Comparison of ENCODE assay signal across 22 cellular contexts in the genomic region with DNA sequence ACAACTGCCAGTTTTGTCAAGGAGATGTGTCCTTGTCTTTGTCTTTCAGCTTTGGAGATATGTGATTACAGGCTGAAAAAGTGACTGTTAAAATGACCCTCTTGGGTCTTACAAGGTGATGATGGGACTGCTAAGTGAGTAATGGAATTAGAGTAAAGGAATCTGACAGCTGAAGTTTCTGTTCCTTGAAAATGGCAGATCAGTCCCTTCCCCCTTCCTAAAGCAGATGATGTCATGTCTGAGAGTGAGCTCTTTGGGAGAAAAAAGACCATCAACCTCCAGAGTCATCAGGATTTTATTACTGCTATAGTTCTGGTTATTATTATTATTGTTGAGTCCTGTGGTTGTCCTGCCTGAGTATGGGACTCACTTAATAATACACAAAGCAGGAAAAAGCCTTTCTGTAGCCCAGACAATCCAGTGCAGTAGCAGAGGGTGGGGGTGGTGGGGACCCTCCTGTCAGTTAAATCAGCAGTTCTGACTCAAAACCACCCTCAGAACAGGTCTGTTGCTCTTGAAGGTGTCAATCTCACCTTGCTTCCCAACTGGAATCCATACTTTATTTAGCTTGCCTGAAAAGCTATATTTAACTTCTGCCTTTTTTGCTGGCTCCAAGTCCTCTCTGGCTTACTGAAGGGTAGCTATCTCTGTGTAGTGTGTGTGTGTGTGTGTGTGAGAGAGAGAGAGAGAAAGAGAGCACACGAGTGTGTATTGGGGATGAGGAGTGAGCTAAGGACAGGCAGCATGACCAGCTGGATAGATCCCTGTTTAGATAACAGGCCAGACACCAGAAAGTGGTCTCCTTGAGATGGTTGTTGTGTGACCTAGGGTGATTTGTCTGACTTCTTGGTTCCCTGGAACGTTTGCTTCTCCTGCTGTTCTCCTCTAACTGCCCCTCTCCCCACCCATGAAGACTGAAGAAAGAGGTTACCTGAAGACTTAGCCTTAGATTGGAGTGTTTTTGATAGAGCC. TPM values are rescaled to one million over a fixed set of nuclear protein-coding genes. Genes with fewer than 3 reads are reported as not detected.
DNase-seq lines count a peak whose midpoint lies in the region; ATAC-seq and TF ChIP-seq lines count a peak whose summit lies in the region.
"Had no signal": no experiment of that assay in that cellular context is flagged by ENCODE, and none has a peak within 500 bp of the region (broad histone marks: within the 10 kb centered on the region; RNA-seq: fewer than 3 reads in every experiment).

No MANE protein-coding gene starts in this region.

- H3K36me3 ChIP-seq in Loucy (ENCODE audit: insufficient read depth, low read length) (peaks cover 14% of the 10 kb centered on the region; the same call in 1 of the 2 replicates), trophoblast cell (ENCODE audit: control insufficient read depth in 1 of 2, insufficient read depth in 2 of 2, low read length in 2 of 2) (peaks cover 24 to 29% of the 10 kb centered on the region in 2 experiments), mucosa of descending colon (ENCODE audit: low read depth) (no peaks in the 10 kb centered on the region)
- no peaks in the 10 kb centered on the region for H3K36me3 ChIP-seq in CD8-positive, alpha-beta T cell (ENCODE audit: insufficient read depth, low read length)

- no peak overlapping the region for H3K4me3 ChIP-seq in Loucy (ENCODE audit: low read length, poor library complexity, severe bottlenecking)
- H3K4me3 ChIP-seq in trophoblast cell (ENCODE audit: low read depth, low read length) = no peak overlapping the region
- H3K4me3 ChIP-seq in mucosa of descending colon = no peak overlapping the region
- no peak overlapping the region for H3K4me3 ChIP-seq in CD8-positive, alpha-beta T cell (ENCODE audit: low read depth, low read length)
- H3K4me3 ChIP-seq: smooth muscle cell had no signal

- no peaks in the 10 kb centered on the region for H3F3A ChIP-seq in Loucy (ENCODE audit: low read depth)

- WGBS in trophoblast cell (ENCODE audit: extremely low coverage, insufficient coverage, insufficient read length) = no CpG with 5 or more reads among the region's 2 CpGs

- DNase-seq in amniotic epithelial cell (ENCODE audit: low read depth) (peak; percentile 44), left ventricle myocardium superior (no peak), trophoblast cell (no peak), mucosa of descending colon (no peak)
- no peak for DNase-seq in activated naive CD4-positive, alpha-beta T cell (lab: John Stamatoyannopoulos, UW)
- no peak for DNase-seq in CD8-positive, alpha-beta T cell
- DNase-seq: activated CD4-positive, alpha-beta T cell treated with anti-CD3 and anti-CD28 coated beads for 36 hours; activated naive CD8-positive, alpha-beta T cell treated with anti-CD3 and anti-CD28 coated beads, Interleukin-2, amount 50 U/mL, for 24 hours; dermis blood vessel endothelial cell; DMS79; H9; naive thymus-derived CD8-positive, alpha-beta T cell; NCI-H1417 treated with DMSO at 0.1 percent for 48 hours; NCI-H526; stimulated activated CD4-positive, alpha-beta T cell treated with anti-CD3 and anti-CD28 coated beads, Interleukin-4, amount 100 ng/mL, for 1 hour; stimulated activated naive CD8-positive, alpha-beta T cell treated with anti-CD3 and anti-CD28 coated beads, Interleukin-15, amount 100 ng/mL, for 72 hours had no signal

- H3K9ac ChIP-seq in Loucy (ENCODE audit: low read depth, low read length, poor library complexity, severe bottlenecking) = peak overlapping the region; percentile 34
- no peak overlapping the region for H3K9ac ChIP-seq in trophoblast cell (ENCODE audit: low read length)

- H3K27me3 Mint-ChIP-seq in CD8-positive, alpha-beta T cell (ENCODE audit: low read depth) = no peaks in the 10 kb centered on the region
- H3K27me3 Mint-ChIP-seq: activated CD4-positive, alpha-beta T cell treated with anti-CD3 and anti-CD28 coated beads for 36 hours; activated naive CD8-positive, alpha-beta T cell treated with anti-CD3 and anti-CD28 coated beads, Interleukin-2, amount 50 U/mL, for 24 hours; stimulated activated naive CD8-positive, alpha-beta T cell treated with anti-CD3 and anti-CD28 coated beads, Interleukin-15, amount 100 ng/mL, for 72 hours; type B pancreatic cell had no signal

- H4K12ac ChIP-seq in trophoblast cell (ENCODE audit: low read depth, low read length) = no peak overlapping the region

- H4K91ac ChIP-seq in trophoblast cell (ENCODE audit: low read depth, low read length) = no peak overlapping the region

- H3K79me2 ChIP-seq in Loucy (ENCODE audit: insufficient read depth, low read length) (peaks cover 53% of the 10 kb centered on the region), trophoblast cell (ENCODE audit: control insufficient read depth, insufficient read depth, low read length, poor library complexity) (peaks cover 4% of the 10 kb centered on the region)

- ATAC-seq in left ventricle myocardium superior (peak; percentile 79), mucosa of descending colon (no peak)
- ATAC-seq in CD8-positive, alpha-beta T cell = no peak
- ATAC-seq: activated CD4-positive, alpha-beta T cell treated with anti-CD3 and anti-CD28 coated beads for 36 hours; activated naive CD8-positive, alpha-beta T cell treated with anti-CD3 and anti-CD28 coated beads, Interleukin-2, amount 50 U/mL, for 24 hours; naive thymus-derived CD8-positive, alpha-beta T cell; stimulated activated naive CD8-positive, alpha-beta T cell treated with anti-CD3 and anti-CD28 coated beads, Interleukin-15, amount 100 ng/mL, for 72 hours had no signal

- H2AK5ac ChIP-seq in trophoblast cell (ENCODE audit: low read length) = no peak overlapping the region

- intact Hi-C loops in left ventricle myocardium superior (cut with micrococcal nuclease) (no loop called here), mucosa of descending colon (cut with DNase I, micrococcal nuclease) (no loop called here)
- intact Hi-C loops in CD8-positive, alpha-beta T cell (cut with DNase I, micrococcal nuclease) = no loop called here

- H2BK12ac ChIP-seq in trophoblast cell (ENCODE audit: low read length) = no peak overlapping the region

- TF ChIP-seq CTCF in Loucy (conservative IDR thresholded peaks at IDR 0.05; ENCODE audit: low read length) (no peak), mucosa of descending colon (IDR thresholded peaks at IDR 0.05) (no peak)
- no peak for TF ChIP-seq CTCF in CD8-positive, alpha-beta T cell (IDR thresholded peaks at IDR 0.05)

- H2AFZ ChIP-seq in Loucy (ENCODE audit: low read length) (no peak overlapping the region), trophoblast cell (ENCODE audit: insufficient read depth, low read length, poor library complexity) (no peak overlapping the region)

- no peak overlapping the region for H2BK120ac ChIP-seq in trophoblast cell (ENCODE audit: insufficient read depth, low read length, poor library complexity)

- no peak overlapping the region for H3K4ac ChIP-seq in trophoblast cell (ENCODE audit: low read depth, low read length)

- H3K27ac ChIP-seq in trophoblast cell (ENCODE audit: low read depth, low read length) = peak overlapping the region; percentile 34
- no peak overlapping the region for H3K27ac ChIP-seq in CD8-positive, alpha-beta T cell (ENCODE audit: low read depth, low read length)

- H3K14ac ChIP-seq in trophoblast cell (ENCODE audit: low read length) = no peak overlapping the region

- no peak overlapping the region for H3K18ac ChIP-seq in trophoblast cell (ENCODE audit: low read length)

- H3K4me2 ChIP-seq in Loucy (ENCODE audit: low read depth, low read length, poor library complexity, severe bottlenecking) (no peak overlapping the region), trophoblast cell (ENCODE audit: low read length) (peak overlapping the region; percentile 37)
- H3K4me2 ChIP-seq: smooth muscle cell had no signal

- H3K27ac Mint-ChIP-seq in CD8-positive, alpha-beta T cell = no peak overlapping the region
- H3K27ac Mint-ChIP-seq: activated CD4-positive, alpha-beta T cell treated with anti-CD3 and anti-CD28 coated beads for 36 hours; activated naive CD8-positive, alpha-beta T cell treated with anti-CD3 and anti-CD28 coated beads, Interleukin-2, amount 50 U/mL, for 24 hours; activated T-helper 2 cell treated with anti-CD3 and anti-CD28 coated beads, Interferon-gamma antibody, Interleukin-2, Interleukin-4, amounts not matched to agents 10 μg/mL and 5 μg/mL and 100 μg/mL, durations not matched to agents 14 hours and 24 hours and 36 hours; naive thymus-derived CD8-positive, alpha-beta T cell; stimulated activated naive CD8-positive, alpha-beta T cell treated with anti-CD3 and anti-CD28 coated beads, Interleukin-15, amount 100 ng/mL, for 72 hours had no signal

- CTCF ChIA-PET in CD8-positive, alpha-beta T cell (lab: Charles Lee) = interaction anchor here (0.6 to 1.4 kb wide), 2 partner anchors 64 to 78 kb away, joined by 3 to 6 read pairs; no protein-coding TSS in a partner anchor

- no peaks in the 10 kb centered on the region for H3K9me2 ChIP-seq in Loucy (replicated peaks; ENCODE audit: low read depth, low read length)

- H3K9me3 Mint-ChIP-seq in CD8-positive, alpha-beta T cell = no peaks in the 10 kb centered on the region
- H3K9me3 Mint-ChIP-seq: activated naive CD8-positive, alpha-beta T cell treated with anti-CD3 and anti-CD28 coated beads, Interleukin-2, amount 50 U/mL, for 24 hours; activated T-helper 2 cell treated with anti-CD3 and anti-CD28 coated beads, Interferon-gamma antibody, Interleukin-2, Interleukin-4, amounts not matched to agents 10 μg/mL and 5 μg/mL and 100 μg/mL, durations not matched to agents 14 hours and 24 hours and 36 hours; H9; naive thymus-derived CD8-positive, alpha-beta T cell; stimulated activated naive CD8-positive, alpha-beta T cell treated with anti-CD3 and anti-CD28 coated beads, Interleukin-15, amount 100 ng/mL, for 72 hours; type B pancreatic cell had no signal

- no peak overlapping the region for H4K8ac ChIP-seq in trophoblast cell (ENCODE audit: low read depth, low read length)

- H3K4me1 Mint-ChIP-seq in CD8-positive, alpha-beta T cell (ENCODE audit: low read depth) = peaks cover 6% of the 10 kb centered on the region

- H3K36me3 Mint-ChIP-seq in CD8-positive, alpha-beta T cell = no peaks in the 10 kb centered on the region
- H3K36me3 Mint-ChIP-seq: naive thymus-derived CD8-positive, alpha-beta T cell; type B pancreatic cell had no signal

- H3K4me1 ChIP-seq in Loucy (ENCODE audit: insufficient read depth, low read length, poor library complexity, severe bottlenecking) (peaks cover 27% of the 10 kb centered on the region), trophoblast cell (ENCODE audit: control insufficient read depth in 1 of 2, insufficient read depth in 2 of 2, low read length in 2 of 2) (peaks cover 4 to 7% of the 10 kb centered on the region in 2 experiments), mucosa of descending colon (ENCODE audit: low read depth) (no peaks in the 10 kb centered on the region)
- H3K4me1 ChIP-seq in CD8-positive, alpha-beta T cell (ENCODE audit: insufficient read depth, low read length) = peaks cover 6% of the 10 kb centered on the region

- H3K4me3 Mint-ChIP-seq in CD8-positive, alpha-beta T cell = no peak overlapping the region
- H3K4me3 Mint-ChIP-seq: activated CD4-positive, alpha-beta T cell treated with anti-CD3 and anti-CD28 coated beads for 36 hours; activated naive CD8-positive, alpha-beta T cell treated with anti-CD3 and anti-CD28 coated beads, Interleukin-2, amount 50 U/mL, for 24 hours; H9; naive thymus-derived CD8-positive, alpha-beta T cell; stimulated activated naive CD8-positive, alpha-beta T cell treated with anti-CD3 and anti-CD28 coated beads, Interleukin-15, amount 100 ng/mL, for 72 hours; type B pancreatic cell had no signal

- H3K79me1 ChIP-seq in trophoblast cell (ENCODE audit: low read length) = peaks cover 4% of the 10 kb centered on the region

- H3K9me3 ChIP-seq in Loucy (ENCODE audit: insufficient read depth, low read depth, low read length) = no peaks in the 10 kb centered on the region
- H3K9me3 ChIP-seq in trophoblast cell (ENCODE audit: insufficient read depth, low read depth, low read length) = no peaks in the 10 kb centered on the region
- no peaks in the 10 kb centered on the region for H3K9me3 ChIP-seq in mucosa of descending colon
- H3K9me3 ChIP-seq in CD8-positive, alpha-beta T cell (ENCODE audit: low read length) = no peaks in the 10 kb centered on the region

- peak overlapping the region; percentile 95 for H3K23ac ChIP-seq in trophoblast cell (ENCODE audit: low read length)

- POLR2A ChIA-PET in CD8-positive, alpha-beta T cell (lab: Charles Lee) = interaction anchor here (0.6 kb wide), 1 partner anchor 17 kb away, joined by 3 read pairs; no protein-coding TSS in a partner anchor

- no peak overlapping the region for H2BK5ac ChIP-seq in trophoblast cell (ENCODE audit: low read depth, low read length, poor library complexity)

- H4K20me1 ChIP-seq in Loucy (ENCODE audit: insufficient read depth, low read length, poor library complexity, severe bottlenecking) = peaks cover 7% of the 10 kb centered on the region

- H3K27me3 ChIP-seq in Loucy (ENCODE audit: insufficient read depth, low read length, poor library complexity, severe bottlenecking) (no peaks in the 10 kb centered on the region), trophoblast cell (ENCODE audit: insufficient read depth, low read length) (no peaks in the 10 kb centered on the region)
- H3K27me3 ChIP-seq in CD8-positive, alpha-beta T cell (ENCODE audit: insufficient read depth, low read length) = no peaks in the 10 kb centered on the region

RNA-seq across cellular contexts. Expression of a gene that starts 4.9 kb away (rescaled TPM):
- total RNA-seq in left ventricle myocardium superior = 1.5 TPM
- polyA plus RNA-seq in trophoblast cell (2013) = 11.6 and 11.7 TPM in 2 replicates
- total RNA-seq in mucosa of descending colon = 1 to 10 TPM; 1.5 to 3.0 (median 1.8) TPM
- total RNA-seq in CD8-positive, alpha-beta T cell = 1 to 10 TPM; 4.0 to 4.9 TPM

RNA-seq across cellular contexts. Expression of a gene that starts 23.2 kb away (rescaled TPM):
- total RNA-seq in left ventricle myocardium superior (81.4 TPM), mucosa of descending colon (10 to 100 TPM; 18.9 to 48.3 (median 32.4) TPM)
- polyA plus RNA-seq in trophoblast cell (2013) = 53.7 and 54.1 TPM in 2 replicates
- 10 to 100 TPM; 95.6 to 96.3 TPM for total RNA-seq in CD8-positive, alpha-beta T cell

RNA-seq across cellular contexts. Expression of a gene that starts 23.8 kb away (rescaled TPM):
- total RNA-seq in left ventricle myocardium superior (17.0 TPM), mucosa of descending colon (1 to 10 TPM in 1 of 3 donors, under 1 TPM in 1, not detected in 1; 0.29 to 1.7 TPM)
- 0.30 and 0.35 TPM in 2 replicates for polyA plus RNA-seq in trophoblast cell (2013)
- total RNA-seq in CD8-positive, alpha-beta T cell = not detected
- total RNA-seq: kidney epithelial cell; mesenteric fat pad; naive thymus-derived CD8-positive, alpha-beta T cell; smooth muscle cell had no signal

RNA-seq across cellular contexts. Expression of a gene that starts 40.1 kb away (rescaled TPM):
- 23.6 TPM for total RNA-seq in left ventricle myocardium superior
- 36.3 and 39.2 TPM in 2 replicates for polyA plus RNA-seq in trophoblast cell (2013)
- total RNA-seq in mucosa of descending colon = 10 to 100 TPM; 47.2 to 58.6 (median 49.1) TPM
- 10 to 100 TPM; 43.2 to 43.8 TPM for total RNA-seq in CD8-positive, alpha-beta T cell

RNA-seq across cellular contexts. Expression of a gene that starts 53.0 kb away (rescaled TPM):
- total RNA-seq in left ventricle myocardium superior (36.0 TPM), mucosa of descending colon (10 to 100 TPM; 86.8 to 96.4 (median 89.0) TPM)
- polyA plus RNA-seq in trophoblast cell (2013) = 78.0 and 80.6 TPM in 2 replicates
- total RNA-seq in CD8-positive, alpha-beta T cell = 10 to 100 TPM; 85.5 to 85.7 TPM
